In the genomic region with DNA sequence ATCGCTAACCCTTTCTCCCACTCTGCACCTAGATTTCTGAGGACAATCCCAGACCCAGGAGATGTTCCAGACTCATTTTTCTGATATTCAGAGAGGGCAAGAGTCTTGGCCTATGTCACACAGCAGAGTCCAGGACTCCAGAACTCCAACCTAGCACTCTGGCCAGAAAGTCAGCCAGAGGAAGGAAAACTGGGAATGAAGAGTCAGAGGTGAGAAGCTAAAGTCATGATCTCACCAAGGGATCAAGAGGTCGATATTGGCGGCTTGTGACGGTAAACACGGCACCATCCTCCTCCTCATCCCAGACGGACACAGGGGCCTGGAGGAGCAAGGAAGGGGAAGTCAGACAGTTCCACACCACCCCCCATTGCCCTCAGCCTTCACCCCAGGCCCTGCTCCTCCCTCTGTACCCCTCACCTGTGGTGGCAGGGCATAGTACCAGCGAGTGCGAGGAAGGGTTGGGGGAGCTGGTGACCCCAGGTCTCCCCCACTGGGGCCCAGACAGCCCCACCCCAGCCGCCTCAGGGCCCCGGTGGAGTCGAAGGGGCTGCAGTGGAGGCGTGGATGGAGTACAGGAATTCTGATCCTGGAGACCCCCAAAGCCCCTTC, we compare ENCODE assay signal across 9 cellular contexts. TPM values are rescaled to one million over a fixed set of nuclear protein-coding genes. Genes with fewer than 3 reads are reported as not detected.
DNase-seq lines count a peak whose midpoint lies in the region; ATAC-seq and TF ChIP-seq lines count a peak whose summit lies in the region.
"Had no signal": no experiment of that assay in that cellular context is flagged by ENCODE, and none has a peak within 500 bp of the region (broad histone marks: within the 10 kb centered on the region; RNA-seq: fewer than 3 reads in every experiment).

No MANE protein-coding gene starts in this region.

- H3K27ac ChIP-seq in heart left ventricle: peak overlapping the region in 11 of 12 donors; percentile 95 to 99 (median 99)
- peak overlapping the region; percentile 88 for H3K27ac ChIP-seq in urinary bladder (ENCODE audit: low read depth)

- H3K4me3 Mint-ChIP-seq in mesothelial cell of epicardium: peak overlapping the region; percentile 99

- H3K4me3 ChIP-seq in heart left ventricle: peak overlapping the region in 11 of 12 donors; percentile 63 to 100 (median 84)
- peak overlapping the region; percentile 49 to 63 for H3K4me3 ChIP-seq in cardiac fibroblast (replicated peaks in 1 of 2; ENCODE audit: low read depth in 2 of 2, low read length in 2 of 2)
- H3K4me3 ChIP-seq in urinary bladder (ENCODE audit: low read depth, low read length): peak overlapping the region; percentile 83

- H3K9me3 Mint-ChIP-seq in mesothelial cell of epicardium: no peaks in the 10 kb centered on the region

- peaks cover 0 to 36% (median 25%) of the 10 kb centered on the region in 12 donors for H3K4me1 ChIP-seq in heart left ventricle
- no peaks in the 10 kb centered on the region for H3K4me1 ChIP-seq in urinary bladder (ENCODE audit: insufficient read depth)

- WGBS in heart left ventricle, 4 donors: 68 to 81% (median 71%) methylated on average over 12 of the region's 12 CpGs
- WGBS in urinary bladder: 67% methylated on average over 12 of the region's 12 CpGs

- H3K27me3 ChIP-seq in heart left ventricle: no peaks in the 10 kb centered on the region

- H3K27ac Mint-ChIP-seq in mesothelial cell of epicardium: peak overlapping the region; percentile 97

- H3K36me3 Mint-ChIP-seq in mesothelial cell of epicardium: no peaks in the 10 kb centered on the region

- intact Hi-C loops in heart left ventricle (cut with DNase I): no loop called here
- intact Hi-C loops in Right ventricle myocardium superior (cut with DNase I): loop anchor here (10.0 kb wide), 1 partner anchor 118 kb away; a partner anchor contains a TSS

- H3K36me3 ChIP-seq in heart left ventricle (peaks cover 0 to 65% (median 54%) of the 10 kb centered on the region in 9 donors), urinary bladder (ENCODE audit: insufficient read depth) (no peaks in the 10 kb centered on the region)

- DNase-seq in heart left ventricle (no peak), Right ventricle myocardium superior (no peak), cardiac fibroblast (ENCODE audit: low read depth in 2 of 2) (no peak), mesothelial cell of epicardium (ENCODE audit: low spot score in 2 of 2, unreplicated experiment in 2 of 2) (no peak), activated gamma-delta T cell (lab: John Stamatoyannopoulos, UW) (no peak), NCI-H82 treated with DMSO at 0.1 percent for 48 hours (lab: John Stamatoyannopoulos, UW; ENCODE audit: unreplicated experiment) (no peak)
- DNase-seq: foreskin melanocyte had no signal

- TF ChIP-seq CTCF in heart left ventricle (IDR thresholded peaks at IDR 0.05) (no peak), cardiac fibroblast (IDR thresholded peaks at IDR 0.05; ENCODE audit: low read depth, low read length) (no peak), mesothelial cell of epicardium (IDR thresholded peaks at IDR 0.05; ENCODE audit: unreplicated experiment) (no peak)

- no peaks in the 10 kb centered on the region for H3K9me3 ChIP-seq in heart left ventricle

- TF ChIP-seq POLR2A in heart left ventricle (IDR thresholded peaks at IDR 0.05): no peak

- ATAC-seq in heart left ventricle (no peak), Right ventricle myocardium superior (ENCODE audit: poor library complexity) (no peak), HG03342 (IDR thresholded peaks at IDR 0.05; ENCODE audit: unreplicated experiment) (no peak)

- H3K4me1 Mint-ChIP-seq in mesothelial cell of epicardium: peaks cover 22% of the 10 kb centered on the region

- H3K27me3 Mint-ChIP-seq in mesothelial cell of epicardium (ENCODE audit: low read depth): no peaks in the 10 kb centered on the region

RNA-seq across cellular contexts. Expression of a gene that starts 1.8 kb away (rescaled TPM):
- 10 to 100 TPM; 39.3 to 61.1 (median 48.4) TPM for total RNA-seq in heart left ventricle
- polyA plus RNA-seq in heart left ventricle: 10 to 100 TPM; 34.9 to 67.8 TPM
- 60.5 TPM for total RNA-seq in Right ventricle myocardium superior
- 108 to 113 TPM (median 112 TPM) in 3 replicates for total RNA-seq in mesothelial cell of epicardium
- 44.0 TPM for total RNA-seq in urinary bladder
- polyA plus RNA-seq in urinary bladder: 77.5 TPM

RNA-seq across cellular contexts. Expression of a gene that starts 7.5 kb away (rescaled TPM):
- total RNA-seq in heart left ventricle: 10 to 100 TPM; 29.2 to 62.2 (median 43.2) TPM
- 100 to 1,000 TPM; 243 to 287 TPM for polyA plus RNA-seq in heart left ventricle
- total RNA-seq in Right ventricle myocardium superior: 44.4 TPM
- total RNA-seq in mesothelial cell of epicardium: 38.7 to 43.0 TPM (median 39.9 TPM) in 3 replicates
- total RNA-seq in urinary bladder: 24.3 TPM
- 104 TPM for polyA plus RNA-seq in urinary bladder

RNA-seq across cellular contexts. Expression of a gene that starts 7.9 kb away (rescaled TPM):
- total RNA-seq in heart left ventricle (10 to 100 TPM; 12.2 to 39.5 (median 21.4) TPM), Right ventricle myocardium superior (12.8 TPM), mesothelial cell of epicardium (46.2 to 53.6 TPM (median 52.0 TPM) in 3 replicates), urinary bladder (29.7 TPM)
- polyA plus RNA-seq in heart left ventricle (10 to 100 TPM; 20.8 to 41.0 TPM), urinary bladder (40.2 TPM)

RNA-seq across cellular contexts. Expression of a gene that starts 17.0 kb away (rescaled TPM):
- total RNA-seq in heart left ventricle: 100 to 1,000 TPM in 5 of 9 donors, 10 to 100 TPM in 4; 51.6 to 248 (median 107) TPM
- 10 to 100 TPM; 28.3 to 36.9 TPM for polyA plus RNA-seq in heart left ventricle
- 78.2 TPM for total RNA-seq in Right ventricle myocardium superior
- total RNA-seq in mesothelial cell of epicardium: 62.8 to 68.3 TPM (median 64.4 TPM) in 3 replicates
- 43.0 TPM for total RNA-seq in urinary bladder
- 48.8 TPM for polyA plus RNA-seq in urinary bladder

RNA-seq across cellular contexts. Expression of a gene that starts 20.0 kb away (rescaled TPM):
- total RNA-seq in heart left ventricle (10 to 100 TPM in 2 of 9 donors, 1 to 10 TPM in 7; 7.3 to 13.8 (median 9.1) TPM), Right ventricle myocardium superior (8.3 TPM), mesothelial cell of epicardium (3.9 to 4.6 TPM (median 4.3 TPM) in 3 replicates), urinary bladder (8.0 TPM)
- polyA plus RNA-seq in heart left ventricle (1 to 10 TPM; 7.4 to 8.7 TPM), urinary bladder (19.3 TPM)
